In genomic region chr2:95025406-95026319, GRCh38 we compare ENCODE assay signal across 9 cellular contexts. TPM values are rescaled to one million over a fixed set of nuclear protein-coding genes. Genes with fewer than 3 reads are reported as not detected.
DNase-seq lines count a peak whose midpoint lies in the region; ATAC-seq, FAIRE-seq and TF ChIP-seq lines count a peak whose summit lies in the region.
"Had no signal": no experiment of that assay in that cellular context is flagged by ENCODE, and none has a peak within 500 bp of the region (broad histone marks: within the 10 kb centered on the region; RNA-seq: fewer than 3 reads in every experiment).

TSS of gene MAL (plus strand) at chr2:95025708. CDS start at chr2:95025793, 85 bp downstream.

- no peak within 1 kb of the TSS for H3K9ac ChIP-seq in iPS-15b (ENCODE audit: low read depth, low read length)
- H3K9ac ChIP-seq: KMS-11 had no signal

- H3K36me3 ChIP-seq in iPS-15b (ENCODE audit: control insufficient read depth, insufficient read depth, low read length), result no peaks in the 10 kb centered on the region

- FAIRE-seq in GM12891 (lab: Jason Lieb, UNC) (peak; percentile 16), GM12892 (lab: Jason Lieb, UNC) (no peak)

- peaks cover 3% of the 10 kb centered on the region for H3K4me1 ChIP-seq in iPS-15b (ENCODE audit: control insufficient read depth, insufficient read depth, low read length)

- H3K9me3 ChIP-seq in iPS-15b (ENCODE audit: control insufficient read depth, insufficient read depth, low read length), result no peaks in the 10 kb centered on the region

- DNase-seq in GM12891 (ENCODE audit: insufficient read length, low spot score) (no peak), NCI-H2227 treated with DMSO at 0.1 percent for 48 hours (lab: John Stamatoyannopoulos, UW) (peak; percentile 19), posterior vena cava (ENCODE audit: low spot score) (no peak), GM12892 (ENCODE audit: insufficient read length) (no peak)
- DNase-seq in activated naive CD4-positive, alpha-beta T cell treated with Interleukin-2 at 50 U/mL for 16 hours, result peak; percentile 72
- DNase-seq in stimulated activated CD4-positive, alpha-beta T cell treated with anti-CD3 and anti-CD28 coated beads, Interleukin-12 subunit alpha, Interleukin-12 subunit beta, amount 100 ng/mL, for 24 hours (ENCODE audit: low read depth in 2 of 2), result peak; percentile 41 to 62

- H3K27me3 ChIP-seq in iPS-15b (ENCODE audit: control insufficient read depth, insufficient read depth, low read length), result peaks cover 81% of the 10 kb centered on the region

- peak within 1 kb of the TSS; percentile 52 for H3K4me3 ChIP-seq in iPS-15b (ENCODE audit: low read depth, low read length)

- ATAC-seq in GM18498 (IDR thresholded peaks at IDR 0.05; ENCODE audit: unreplicated experiment), result no peak

- intact Hi-C loops in posterior vena cava (cut with DNase I), result no loop called here

- TF ChIP-seq POLR2A in GM12891 (IDR thresholded peaks at IDR 0.05; ENCODE audit: low read depth, low read length) (no peak), GM12892 (IDR thresholded peaks at IDR 0.05; ENCODE audit: low read depth, low read length) (no peak)

TF ChIP-seq in GM12891, 5 proteins besides CTCF, POLR2A, EP300 and RAD21:
- TF ChIP-seq SPI1 (IDR thresholded peaks at IDR 0.05; ENCODE audit: low read depth, low read length) (no peak), PAX5 (IDR thresholded peaks at IDR 0.05; ENCODE audit: insufficient read depth, low read length, severe bottlenecking) (no peak), TAF1 (IDR thresholded peaks at IDR 0.05; ENCODE audit: low read depth, low read length) (no peak), POLR2AphosphoS5 (IDR thresholded peaks at IDR 0.05; ENCODE audit: low read depth, low read length) (no peak), POU2F2 (IDR thresholded peaks at IDR 0.05; ENCODE audit: low read depth, low read length) (no peak)

RNA-seq across cellular contexts. Expression of gene MAL, which starts in this region (rescaled TPM):
- 11.2 TPM for polyA plus RNA-seq in GM12891 (2012; ENCODE audit: low read depth, missing spikeins)
- 1 to 10 TPM; 1.0 to 1.6 TPM for total RNA-seq in posterior vena cava
- polyA plus RNA-seq in GM12892 (2012; ENCODE audit: missing spikeins), result 9.1 TPM

Comparison
In these comparisons a context has a peak if more than half of its experiments do, and no peak if none do; other contexts are left out.
1. DNase-seq: peak in NCI-H2227 treated with DMSO at 0.1 percent for 48 hours (single experiment), activated naive CD4-positive, alpha-beta T cell treated with Interleukin-2 at 50 U/mL for 16 hours (single experiment) and stimulated activated CD4-positive, alpha-beta T cell treated with anti-CD3 and anti-CD28 coated beads, Interleukin-12 subunit alpha, Interleukin-12 subunit beta, amount 100 ng/mL, for 24 hours (2 of 2); none in GM12891 (single experiment), posterior vena cava (single experiment) and GM12892 (single experiment).